ENCODE assay signal across 12 cellular contexts in the genomic region with DNA sequence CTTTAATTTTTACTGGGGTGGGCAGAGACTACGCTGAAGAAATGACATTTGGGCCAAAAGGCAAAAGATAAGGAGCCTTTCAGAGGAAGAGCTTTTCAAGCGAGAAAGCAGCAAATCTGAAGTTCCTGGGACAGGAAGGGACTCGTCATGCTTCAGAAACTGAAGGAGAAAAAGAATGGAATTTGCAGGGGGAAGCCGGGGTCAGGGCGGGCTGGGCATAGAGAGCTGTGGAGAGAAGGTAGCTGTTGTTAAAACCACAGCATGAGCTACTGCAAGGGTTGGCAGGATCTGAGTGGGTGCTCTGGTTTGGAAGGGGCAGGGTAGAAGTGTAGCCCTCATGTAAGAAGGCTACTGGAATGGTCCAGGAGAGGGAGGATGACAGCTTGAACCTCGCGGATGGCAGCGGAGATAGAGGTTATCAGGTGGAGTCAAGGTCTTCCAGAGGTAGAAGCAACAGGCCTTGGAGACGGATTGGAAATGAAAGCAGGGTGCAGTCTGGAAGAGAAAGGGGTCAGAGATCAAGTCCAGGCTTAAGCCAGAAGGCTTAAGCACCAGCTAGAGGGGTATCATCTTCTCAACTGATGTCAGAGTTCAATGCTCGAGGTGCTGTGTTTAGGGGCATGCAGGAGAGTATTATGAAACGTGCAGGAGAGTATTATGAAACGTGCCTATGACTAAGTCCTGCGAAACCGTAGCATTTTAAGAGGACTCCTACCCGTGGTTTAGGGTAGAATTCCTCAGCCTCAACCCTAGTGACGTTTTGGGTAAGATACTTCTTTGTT. TPM values are rescaled to one million over a fixed set of nuclear protein-coding genes. Genes with fewer than 3 reads are reported as not detected.
DNase-seq lines count a peak whose midpoint lies in the region; ATAC-seq and TF ChIP-seq lines count a peak whose summit lies in the region.
"Had no signal": no experiment of that assay in that cellular context is flagged by ENCODE, and none has a peak within 500 bp of the region (broad histone marks: within the 10 kb centered on the region; RNA-seq: fewer than 3 reads in every experiment).

No MANE protein-coding gene starts in this region.

- H2AFZ ChIP-seq in PC-3 (ENCODE audit: low read length) = no peak overlapping the region

- H3K4me1 ChIP-seq in PC-3 (ENCODE audit: insufficient read depth, low read length) = peaks cover 59% of the 10 kb centered on the region

- H3K27ac Mint-ChIP-seq in neural crest cell (ENCODE audit: unreplicated experiment) = peak overlapping the region; percentile 38
- H3K27ac Mint-ChIP-seq: stimulated activated naive B cell treated with anti-CD40 and anti-IgM and Interleukin-4, amounts not matched to agents 10 μg/mL and 1 μg/mL and 100 μg/mL, for 72 hours had no signal

- H3K4me1 Mint-ChIP-seq in neural crest cell = peaks cover 12% of the 10 kb centered on the region

- no peak for ATAC-seq in PC-3
- no peak for ATAC-seq in GM19351 (IDR thresholded peaks at IDR 0.05; ENCODE audit: unreplicated experiment)
- no peak for ATAC-seq in GM18870 (IDR thresholded peaks at IDR 0.05; ENCODE audit: unreplicated experiment)
- ATAC-seq: stimulated activated naive B cell treated with anti-CD40 and anti-IgM and Interleukin-4, amounts not matched to agents 10 μg/mL and 1 μg/mL and 100 μg/mL, for 72 hours had no signal

- no peaks in the 10 kb centered on the region for H3K9me3 Mint-ChIP-seq in neural crest cell
- H3K9me3 Mint-ChIP-seq: stimulated activated naive B cell treated with anti-CD40 and anti-IgM and Interleukin-4, amounts not matched to agents 10 μg/mL and 1 μg/mL and 100 μg/mL, for 72 hours had no signal

- no peaks in the 10 kb centered on the region for H3K9me2 ChIP-seq in PC-3 (replicated peaks; ENCODE audit: low read length)

- H3F3A ChIP-seq in PC-3 (ENCODE audit: low read length, unreplicated experiment) = peaks cover 3% of the 10 kb centered on the region

- intact Hi-C loops in PC-3 (cut with micrococcal nuclease) = loop anchor here (10.0 kb wide), 1 partner anchor 89 kb away; no protein-coding TSS in a partner anchor

- H3K4me3 ChIP-seq in PC-3 (ENCODE audit: low read length) (no peak overlapping the region), epithelial cell of esophagus (ENCODE audit: low read length) (no peak overlapping the region)

- no peak overlapping the region for H3K27ac ChIP-seq in PC-3 (ENCODE audit: low read length)
- H3K27ac ChIP-seq: C4-2B had no signal

- no peaks in the 10 kb centered on the region for H3K36me3 Mint-ChIP-seq in neural crest cell (ENCODE audit: low read depth)

- no TSS peak for BruUV-seq in PC-3 (replicated peaks; lab: Mats Ljungman, UMichigan)

- H3K4me2 ChIP-seq in PC-3 (ENCODE audit: low read length) = no peak overlapping the region

- POLR2A ChIA-PET in PC-3 (lab: Charles Lee; ENCODE audit: unreplicated experiment) = interaction anchor here (0.6 kb wide), 1 partner anchor 162 kb away, joined by 12 read pairs; a partner anchor contains a TSS

- H4K20me1 ChIP-seq in PC-3 (ENCODE audit: low read length) = no peaks in the 10 kb centered on the region

- no peaks in the 10 kb centered on the region for H3K36me3 ChIP-seq in PC-3 (ENCODE audit: low read depth, low read length)

- no peaks in the 10 kb centered on the region for H3K27me3 ChIP-seq in PC-3 (ENCODE audit: low read length)

- DNase-seq in AG20443 (ENCODE audit: low spot score) (peak; percentile 25), PC-3 (peak; percentile 40), epithelial cell of esophagus (ENCODE audit: low read depth) (peak; percentile 79), neural crest cell (ENCODE audit: low read depth, low spot score) (no peak), iPS-NIHi11 (ENCODE audit: low spot score) (no peak), COLO668 (lab: John Stamatoyannopoulos, UW; ENCODE audit: unreplicated experiment) (no peak)
- DNase-seq: activated gamma-delta T cell; retina; stimulated activated naive B cell treated with anti-CD40 and anti-IgM and Interleukin-4, amounts not matched to agents 10 μg/mL and 1 μg/mL and 100 μg/mL, for 72 hours had no signal

- no peaks in the 10 kb centered on the region for H3K27me3 Mint-ChIP-seq in neural crest cell (ENCODE audit: low read depth)
- H3K27me3 Mint-ChIP-seq: stimulated activated naive B cell treated with anti-CD40 and anti-IgM and Interleukin-4, amounts not matched to agents 10 μg/mL and 1 μg/mL and 100 μg/mL, for 72 hours had no signal

- H3K9me3 ChIP-seq in PC-3 (ENCODE audit: low read length) = no peaks in the 10 kb centered on the region

- H3K9ac ChIP-seq in PC-3 (ENCODE audit: low read length) = no peak overlapping the region

- no peak for TF ChIP-seq CTCF in PC-3 (conservative IDR thresholded peaks at IDR 0.05; ENCODE audit: low read depth, low read length)
- no peak for TF ChIP-seq CTCF in epithelial cell of esophagus (IDR thresholded peaks at IDR 0.05; ENCODE audit: insufficient read depth, low read depth, low read length, missing control alignments)
- TF ChIP-seq CTCF in neural crest cell (conservative IDR thresholded peaks at IDR 0.05) = no peak

- CTCF ChIA-PET in PC-3 (lab: Charles Lee) = no interaction called here

- H3K79me2 ChIP-seq in PC-3 (ENCODE audit: low read length) = peaks cover 90% of the 10 kb centered on the region

- H3K4me3 Mint-ChIP-seq in neural crest cell = no peak overlapping the region
- H3K4me3 Mint-ChIP-seq: stimulated activated naive B cell treated with anti-CD40 and anti-IgM and Interleukin-4, amounts not matched to agents 10 μg/mL and 1 μg/mL and 100 μg/mL, for 72 hours had no signal

RNA-seq across cellular contexts. Expression of a gene that starts 18.9 kb away (rescaled TPM):
- total RNA-seq in PC-3 (2014; rRNA removed) (18.4 and 24.8 TPM in 2 replicates), neural crest cell (0.05 and 0.09 TPM in 2 replicates)

Comparison
In these comparisons a context has a peak if more than half of its experiments do, and no peak if none do; other contexts are left out.
1. DNase-seq: peak in AG20443 (single experiment), PC-3 (single experiment) and epithelial cell of esophagus (single experiment); none in neural crest cell (single experiment), iPS-NIHi11 (single experiment) and COLO668 (single experiment).
2. RNA of a gene that starts 18.9 kb away (total RNA-seq): 18.4 to 24.8 TPM in PC-3; 0.05 to 0.09 TPM in neural crest cell; every median in the first group is over 10 times any median in the second.